9 cellular contexts compared by ENCODE assay signal in genomic region chr22:50599816-50600454, GRCh38. TPM values are rescaled to one million over a fixed set of nuclear protein-coding genes. Genes with fewer than 3 reads are reported as not detected.
DNase-seq lines count a peak whose midpoint lies in the region; ATAC-seq and TF ChIP-seq lines count a peak whose summit lies in the region.
"Had no signal": no experiment of that assay in that cellular context is flagged by ENCODE, and none has a peak within 500 bp of the region (broad histone marks: within the 10 kb centered on the region; RNA-seq: fewer than 3 reads in every experiment).

No MANE protein-coding gene starts in this region.

- H3K4me3 ChIP-seq in NB4 (ENCODE audit: low read depth, low read length), result no peak overlapping the region
- peak overlapping the region; percentile 51 to 62 (median 54) for H3K4me3 ChIP-seq in esophagus muscularis mucosa

- H3K27me3 Mint-ChIP-seq in CD4-positive, alpha-beta T cell, result peaks cover 39% of the 10 kb centered on the region

- intact Hi-C loops in CD4-positive, alpha-beta T cell (cut with DNase I, micrococcal nuclease), result loop anchor here in 1 of 2 experiments (1.0 kb wide), 1 partner anchor 20 kb away; no protein-coding TSS in a partner anchor
- intact Hi-C loops in esophagus muscularis mucosa (cut with DNase I), result no loop called here

- peaks cover 11% of the 10 kb centered on the region for H3K36me3 Mint-ChIP-seq in CD4-positive, alpha-beta T cell (ENCODE audit: low read depth)

- CTCF ChIA-PET in CD4-positive, alpha-beta T cell (lab: Charles Lee), result interaction anchor here (0.6 to 1.0 kb wide), 3 partner anchors 20 to 329 kb away, joined by 3 to 4 read pairs (median 3); partner anchors contain the start of gene SCO2

- peaks cover 0 to 3% (median 0%) of the 10 kb centered on the region in 4 donors for H3K36me3 ChIP-seq in esophagus muscularis mucosa

- no peaks in the 10 kb centered on the region for H3K9me3 ChIP-seq in CD4-positive, alpha-beta T cell (ENCODE audit: control insufficient read depth, low read length)
- H3K9me3 ChIP-seq in esophagus muscularis mucosa, result no peaks in the 10 kb centered on the region

- 31% methylated on average over 23 of the region's 52 CpGs for WGBS in esophagus muscularis mucosa

- no peak overlapping the region for H3K4me3 Mint-ChIP-seq in CD4-positive, alpha-beta T cell

- peaks cover 9 to 30% (median 20%) of the 10 kb centered on the region in 4 donors for H3K4me1 ChIP-seq in esophagus muscularis mucosa

- H3K27ac Mint-ChIP-seq in CD4-positive, alpha-beta T cell, result no peak overlapping the region

- H3K9me3 Mint-ChIP-seq in CD4-positive, alpha-beta T cell, result no peaks in the 10 kb centered on the region

- H3K27ac ChIP-seq in CD4-positive, alpha-beta T cell (ENCODE audit: low read depth, low read length), result no peak overlapping the region
- no peak overlapping the region for H3K27ac ChIP-seq in esophagus muscularis mucosa (replicated peaks in 1 of 4)
- H3K27ac ChIP-seq: epithelial cell of prostate had no signal

- peak; percentile 99 for ATAC-seq in CD4-positive, alpha-beta T cell (ENCODE audit: poor library complexity)
- peak; percentile 76 for ATAC-seq in omental fat pad (ENCODE audit: low FRiP score)
- ATAC-seq in HG03469 (IDR thresholded peaks at IDR 0.05; ENCODE audit: unreplicated experiment), result no peak

- no peak for TF ChIP-seq CTCF in CD4-positive, alpha-beta T cell (IDR thresholded peaks at IDR 0.05)
- TF ChIP-seq CTCF in NB4 (IDR thresholded peaks at IDR 0.05; ENCODE audit: low read depth, low read length) (no peak), esophagus muscularis mucosa (IDR thresholded peaks at IDR 0.05) (no peak), omental fat pad (IDR thresholded peaks at IDR 0.05) (no peak)

- POLR2A ChIA-PET in CD4-positive, alpha-beta T cell (lab: Charles Lee), result interaction anchor here (0.7 to 1.3 kb wide), 3 partner anchors 21 to 74 kb away, joined by 3 to 7 read pairs (median 7); partner anchors contain the start of gene SCO2

- H3K27me3 ChIP-seq in CD4-positive, alpha-beta T cell (ENCODE audit: control insufficient read depth, insufficient read depth, low read length), result peaks cover 52% of the 10 kb centered on the region
- peaks cover 0 to 79% (median 18%) of the 10 kb centered on the region in 4 donors for H3K27me3 ChIP-seq in esophagus muscularis mucosa

- DNase-seq in CD4-positive, alpha-beta T cell, result peak; percentile 42 to 74 (median 59)
- peak; percentile 60 for DNase-seq in NB4 (ENCODE audit: low read depth)
- DNase-seq in activated T-cell treated with anti-CD3 and anti-CD28 coated beads for 48 hours (ENCODE audit: low read depth), result peak; percentile 55
- DNase-seq in esophagus muscularis mucosa (ENCODE audit: extremely low spot score), result no peak
- no peak for DNase-seq in omental fat pad (ENCODE audit: low spot score)
- DNase-seq in AML-193 (lab: John Stamatoyannopoulos, UW), result no peak
- no peak for DNase-seq in DMS79 treated with DMSO at 0.1 percent for 48 hours (lab: John Stamatoyannopoulos, UW)

- TF ChIP-seq POLR2A in NB4 (IDR thresholded peaks at IDR 0.05; ENCODE audit: extremely low read depth, insufficient read length) (no peak), esophagus muscularis mucosa (IDR thresholded peaks at IDR 0.05; ENCODE audit: low read depth) (no peak)

- TF ChIP-seq EP300 in esophagus muscularis mucosa (IDR thresholded peaks at IDR 0.05), result no peak

- peaks cover 15% of the 10 kb centered on the region for H3K4me1 Mint-ChIP-seq in CD4-positive, alpha-beta T cell (ENCODE audit: low read depth)

RNA-seq across cellular contexts. Expression of gene MAPK8IP2, which starts 0.7 kb away (rescaled TPM):
- total RNA-seq in CD4-positive, alpha-beta T cell, result under 1 TPM; 0.31 to 0.52 TPM
- total RNA-seq in esophagus muscularis mucosa, result 1 to 10 TPM; 1.2 to 4.2 (median 3.4) TPM
- total RNA-seq in omental fat pad, result 1 to 10 TPM; 1.6 to 3.1 (median 2.4) TPM

RNA-seq across cellular contexts. Expression of gene CHKB, which starts 17.3 kb away (rescaled TPM):
- total RNA-seq in CD4-positive, alpha-beta T cell, result 100 to 1,000 TPM; 152 to 156 TPM
- total RNA-seq in esophagus muscularis mucosa (10 to 100 TPM; 20.7 to 43.5 (median 33.0) TPM), omental fat pad (10 to 100 TPM; 28.3 to 85.6 (median 34.9) TPM)

RNA-seq across cellular contexts. Expression of gene CPT1B, which starts 21.7 kb away (rescaled TPM):
- total RNA-seq in CD4-positive, alpha-beta T cell, result 10 to 100 TPM; 59.1 to 68.3 TPM
- total RNA-seq in esophagus muscularis mucosa (10 to 100 TPM in 2 of 4 donors, 1 to 10 TPM in 2; 5.0 to 19.6 (median 14.6) TPM), omental fat pad (10 to 100 TPM in 3 of 4 donors, 1 to 10 TPM in 1; 4.9 to 29.2 (median 10.8) TPM)

RNA-seq across cellular contexts. Expression of gene ARSA, which starts 28.0 kb away (rescaled TPM):
- total RNA-seq in CD4-positive, alpha-beta T cell, result 10 to 100 TPM; 52.3 to 54.4 TPM
- total RNA-seq in esophagus muscularis mucosa, result 10 to 100 TPM; 24.5 to 49.4 (median 28.8) TPM
- total RNA-seq in omental fat pad, result 10 to 100 TPM; 29.9 to 43.5 (median 36.1) TPM

RNA-seq across cellular contexts. Expression of gene SYCE3, which starts 37.2 kb away (rescaled TPM):
- total RNA-seq in CD4-positive, alpha-beta T cell, result not detected
- not detected for total RNA-seq in esophagus muscularis mucosa
- total RNA-seq in omental fat pad, result not detected

Comparison
In these comparisons a context has a peak if more than half of its experiments do, and no peak if none do; other contexts are left out.
1. DNase-seq: peak in CD4-positive, alpha-beta T cell (10 of 10), NB4 (single experiment) and activated T-cell treated with anti-CD3 and anti-CD28 coated beads for 48 hours (single experiment); none in esophagus muscularis mucosa (single experiment), omental fat pad (single experiment), AML-193 (0 of 2) and DMS79 treated with DMSO at 0.1 percent for 48 hours (single experiment).